Comparison of ENCODE assay signal across 28 cellular contexts in the genomic region with DNA sequence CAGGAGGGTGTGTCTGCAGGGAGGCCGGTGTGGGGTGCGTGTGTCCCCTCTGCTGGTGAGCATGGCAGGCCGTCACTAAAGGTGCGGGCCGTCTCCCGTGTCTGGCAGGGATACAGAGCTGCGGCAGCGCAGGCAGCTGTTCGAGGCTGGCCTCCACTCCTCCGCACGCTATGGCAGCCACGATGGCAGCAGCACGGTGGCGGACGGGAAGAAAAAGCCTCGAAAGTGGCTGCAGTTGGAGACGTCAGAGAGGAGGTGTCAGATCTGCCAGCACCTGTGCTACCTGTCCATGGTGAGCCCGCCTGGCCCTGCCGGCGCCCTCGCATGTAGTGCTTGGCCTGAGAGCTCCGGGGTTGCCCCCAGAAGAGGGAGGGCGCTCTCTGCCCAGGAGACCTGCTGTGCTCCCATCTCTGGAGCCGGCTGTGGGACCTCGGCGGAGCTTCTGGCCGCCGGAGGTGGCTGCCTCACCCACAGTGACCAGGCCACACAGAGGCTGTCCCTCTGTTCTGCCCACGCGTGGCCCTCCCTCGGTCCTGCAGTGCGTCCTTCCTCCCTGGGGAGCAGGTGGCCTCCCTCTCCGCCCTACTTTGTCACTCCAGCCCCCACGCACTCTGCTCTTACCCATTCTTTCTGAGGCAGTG.
DNase-seq lines count a peak whose midpoint lies in the region; ATAC-seq and TF ChIP-seq lines count a peak whose summit lies in the region.
"Had no signal": no experiment of that assay in that cellular context is flagged by ENCODE, and none has a peak within 500 bp of the region (broad histone marks: within the 10 kb centered on the region; RNA-seq: fewer than 3 reads in every experiment).

No MANE protein-coding gene starts in this region.

- H3K27ac Mint-ChIP-seq in activated naive CD8-positive, alpha-beta T cell treated with anti-CD3 and anti-CD28 coated beads, Interleukin-2, amount 50 U/mL, for 24 hours = peak overlapping the region; percentile 65
- no peak overlapping the region for H3K27ac Mint-ChIP-seq in activated naive CD8-positive, alpha-beta T cell treated with anti-CD3 and anti-CD28 coated beads for 36 hours
- peak overlapping the region; percentile 89 for H3K27ac Mint-ChIP-seq in central memory CD8-positive, alpha-beta T cell (ENCODE audit: low read depth)
- H3K27ac Mint-ChIP-seq in naive B cell = peak overlapping the region; percentile 49 to 94 (median 70)
- peak overlapping the region; percentile 50 to 95 for H3K27ac Mint-ChIP-seq in stimulated activated naive CD8-positive, alpha-beta T cell treated with anti-CD3 and anti-CD28 coated beads, Interleukin-15, amount 100 ng/mL, for 72 hours
- H3K27ac Mint-ChIP-seq: activated B cell treated with CpG ODN at 0.5 μM for 24 hours had no signal

- peaks cover 3% of the 10 kb centered on the region for H3K4me1 Mint-ChIP-seq in activated naive CD8-positive, alpha-beta T cell treated with anti-CD3 and anti-CD28 coated beads, Interleukin-2, amount 50 U/mL, for 24 hours
- no peaks in the 10 kb centered on the region for H3K4me1 Mint-ChIP-seq in activated naive CD8-positive, alpha-beta T cell treated with anti-CD3 and anti-CD28 coated beads for 36 hours
- peaks cover 13% of the 10 kb centered on the region for H3K4me1 Mint-ChIP-seq in central memory CD8-positive, alpha-beta T cell
- peaks cover 0 to 22% (median 10%) of the 10 kb centered on the region in 3 donors for H3K4me1 Mint-ChIP-seq in naive B cell
- peaks cover 13% of the 10 kb centered on the region for H3K4me1 Mint-ChIP-seq in stimulated activated naive CD8-positive, alpha-beta T cell treated with anti-CD3 and anti-CD28 coated beads, Interleukin-15, amount 100 ng/mL, for 72 hours
- H3K4me1 Mint-ChIP-seq: activated B cell treated with CpG ODN at 0.5 μM for 24 hours, IgD-negative memory B cell had no signal

- intact Hi-C loops in uterus (cut with DNase I; ENCODE audit: low total_unique reads) = no loop called here

- no peaks in the 10 kb centered on the region for H3K4me1 ChIP-seq in uterus
- H3K4me1 ChIP-seq: A549, SJCRH30, vagina had no signal

- no peak overlapping the region for H3K4me3 ChIP-seq in uterus
- H3K4me3 ChIP-seq: A549, dorsolateral prefrontal cortex, GM23338, SJCRH30, thoracic aorta, vagina had no signal

- H3K36me3 ChIP-seq in uterus = no peaks in the 10 kb centered on the region

- no peak overlapping the region for H3K27ac ChIP-seq in uterus
- H3K27ac ChIP-seq: A549, SJCRH30, thoracic aorta, vagina had no signal

- H3K27me3 Mint-ChIP-seq in activated naive CD8-positive, alpha-beta T cell treated with anti-CD3 and anti-CD28 coated beads, Interleukin-2, amount 50 U/mL, for 24 hours = no peaks in the 10 kb centered on the region
- no peaks in the 10 kb centered on the region for H3K27me3 Mint-ChIP-seq in activated naive CD8-positive, alpha-beta T cell treated with anti-CD3 and anti-CD28 coated beads for 36 hours
- no peaks in the 10 kb centered on the region for H3K27me3 Mint-ChIP-seq in central memory CD8-positive, alpha-beta T cell
- H3K27me3 Mint-ChIP-seq in naive B cell = no peaks in the 10 kb centered on the region
- H3K27me3 Mint-ChIP-seq in stimulated activated naive CD8-positive, alpha-beta T cell treated with anti-CD3 and anti-CD28 coated beads, Interleukin-15, amount 100 ng/mL, for 72 hours = no peaks in the 10 kb centered on the region
- H3K27me3 Mint-ChIP-seq: activated B cell treated with CpG ODN at 0.5 μM for 24 hours, IgD-negative memory B cell had no signal

- no peaks in the 10 kb centered on the region for H3K9me3 Mint-ChIP-seq in activated naive CD8-positive, alpha-beta T cell treated with anti-CD3 and anti-CD28 coated beads, Interleukin-2, amount 50 U/mL, for 24 hours
- H3K9me3 Mint-ChIP-seq in activated naive CD8-positive, alpha-beta T cell treated with anti-CD3 and anti-CD28 coated beads for 36 hours = no peaks in the 10 kb centered on the region
- H3K9me3 Mint-ChIP-seq in central memory CD8-positive, alpha-beta T cell = no peaks in the 10 kb centered on the region
- H3K9me3 Mint-ChIP-seq in naive B cell = no peaks in the 10 kb centered on the region
- no peaks in the 10 kb centered on the region for H3K9me3 Mint-ChIP-seq in stimulated activated naive CD8-positive, alpha-beta T cell treated with anti-CD3 and anti-CD28 coated beads, Interleukin-15, amount 100 ng/mL, for 72 hours
- H3K9me3 Mint-ChIP-seq: activated B cell treated with CpG ODN at 0.5 μM for 24 hours; CD8-positive, alpha-beta memory T cell; IgD-negative memory B cell; neural crest cell had no signal

- H3K36me3 Mint-ChIP-seq in activated naive CD8-positive, alpha-beta T cell treated with anti-CD3 and anti-CD28 coated beads, Interleukin-2, amount 50 U/mL, for 24 hours (ENCODE audit: low read depth) = peaks cover 41% of the 10 kb centered on the region
- H3K36me3 Mint-ChIP-seq in activated naive CD8-positive, alpha-beta T cell treated with anti-CD3 and anti-CD28 coated beads for 36 hours = peaks cover 21% of the 10 kb centered on the region
- peaks cover 49% of the 10 kb centered on the region for H3K36me3 Mint-ChIP-seq in central memory CD8-positive, alpha-beta T cell (ENCODE audit: insufficient read depth)
- peaks cover 9 to 37% of the 10 kb centered on the region in 2 donors for H3K36me3 Mint-ChIP-seq in naive B cell

- H3K4me3 Mint-ChIP-seq in activated naive CD8-positive, alpha-beta T cell treated with anti-CD3 and anti-CD28 coated beads, Interleukin-2, amount 50 U/mL, for 24 hours = no peak overlapping the region
- H3K4me3 Mint-ChIP-seq in activated naive CD8-positive, alpha-beta T cell treated with anti-CD3 and anti-CD28 coated beads for 36 hours = no peak overlapping the region
- H3K4me3 Mint-ChIP-seq in central memory CD8-positive, alpha-beta T cell = no peak overlapping the region
- H3K4me3 Mint-ChIP-seq in naive B cell = peak overlapping the region in 1 of 8 donors; percentile 66
- H3K4me3 Mint-ChIP-seq in stimulated activated naive CD8-positive, alpha-beta T cell treated with anti-CD3 and anti-CD28 coated beads, Interleukin-15, amount 100 ng/mL, for 72 hours = no peak overlapping the region
- H3K4me3 Mint-ChIP-seq: activated B cell treated with CpG ODN at 0.5 μM for 24 hours; CD8-positive, alpha-beta memory T cell; GM23338; neural crest cell had no signal

- TF ChIP-seq POLR2A in uterus (IDR thresholded peaks at IDR 0.05) = no peak

- no peaks in the 10 kb centered on the region for H3K27me3 ChIP-seq in uterus
- H3K27me3 ChIP-seq: dorsolateral prefrontal cortex, SJCRH30, vagina had no signal

- no peak for ATAC-seq in activated naive CD8-positive, alpha-beta T cell treated with anti-CD3 and anti-CD28 coated beads, Interleukin-2, amount 50 U/mL, for 24 hours
- no peak for ATAC-seq in central memory CD8-positive, alpha-beta T cell (replicated peaks; ENCODE audit: extremely low read depth, poor library complexity, severe bottlenecking)
- no peak for ATAC-seq in naive B cell (ENCODE audit: low read depth in 2 of 2)
- peak; percentile 18 for ATAC-seq in stimulated activated naive CD8-positive, alpha-beta T cell treated with anti-CD3 and anti-CD28 coated beads, Interleukin-15, amount 100 ng/mL, for 72 hours
- ATAC-seq: A549, GM23338, sciatic nerve had no signal

- H3K9me3 ChIP-seq in uterus = no peaks in the 10 kb centered on the region
- H3K9me3 ChIP-seq: A549, SJCRH30, thoracic aorta, vagina had no signal

- no peak for DNase-seq in activated naive CD8-positive, alpha-beta T cell treated with anti-CD3 and anti-CD28 coated beads, Interleukin-2, amount 50 U/mL, for 24 hours
- no peak for DNase-seq in activated naive CD8-positive, alpha-beta T cell treated with anti-CD3 and anti-CD28 coated beads for 36 hours
- DNase-seq in central memory CD8-positive, alpha-beta T cell (ENCODE audit: low spot score in 2 of 2) = no peak
- no peak for DNase-seq in naive B cell
- DNase-seq in stimulated activated naive CD8-positive, alpha-beta T cell treated with anti-CD3 and anti-CD28 coated beads, Interleukin-15, amount 100 ng/mL, for 72 hours = no peak
- no peak for DNase-seq in activated CD8-positive, alpha-beta memory T cell treated with anti-CD3 and anti-CD28 coated beads for 24 hours
- DNase-seq in NCI-H1105 (lab: John Stamatoyannopoulos, UW) = no peak
- no peak for DNase-seq in uterus
- DNase-seq: activated B cell treated with CpG ODN at 0.5 μM for 24 hours; activated CD4-positive, alpha-beta T cell treated with anti-CD3 and anti-CD28 coated beads, Interleukin-2, amount 50 U/mL, for 1 hour; activated CD8-positive, alpha-beta memory T cell treated with anti-CD3 and anti-CD28 coated beads, Interleukin-2, amount 50 U/mL, for 4 hours; activated effector memory CD4-positive, alpha-beta T cell treated with anti-CD3 and anti-CD28 coated beads, Interleukin-2, amount 50 U/mL, for 16 hours; AML-193; CD8-positive, alpha-beta memory T cell; DMS153; NCI-H2029; NCI-H526 treated with DMSO at 0.1 percent for 48 hours; SJCRH30; stimulated activated CD4-positive, alpha-beta T cell treated with anti-CD3 and anti-CD28 coated beads, Interleukin-4, amount 100 ng/mL, for 24 hours; stimulated activated naive CD4-positive, alpha-beta T cell had no signal

- no peak for TF ChIP-seq CTCF in uterus (IDR thresholded peaks at IDR 0.05)
